ENCODE assay signal across 8 cellular contexts in genomic region chr12:52036587-52037171, GRCh38. TPM values are rescaled to one million over a fixed set of nuclear protein-coding genes. Genes with fewer than 3 reads are reported as not detected.
DNase-seq lines count a peak whose midpoint lies in the region; ATAC-seq and TF ChIP-seq lines count a peak whose summit lies in the region.

No MANE protein-coding gene starts in this region.

- no peak for TF ChIP-seq CTCF in GM12875 (IDR thresholded peaks at IDR 0.05; ENCODE audit: borderline replicate concordance, insufficient read depth, low read depth, low read length)

- H3K36me3 ChIP-seq in endocrine pancreas (ENCODE audit: control insufficient read depth, insufficient read depth, low read length), result no peaks in the 10 kb centered on the region
- H3K36me3 ChIP-seq in mesodermal cell (ENCODE audit: control insufficient read depth, insufficient read depth, low read length), result peaks cover 10% of the 10 kb centered on the region

- no peaks in the 10 kb centered on the region for H3K27me3 ChIP-seq in endocrine pancreas (ENCODE audit: control insufficient read depth, insufficient read depth, low read length)

- WGBS in mesodermal cell (ENCODE audit: insufficient coverage in 2 of 2), 2 experiments, result 17 to 21% methylated on average over 35 to 43 of the region's 53 CpGs

- H3K4me3 ChIP-seq in GM12875 (ENCODE audit: low read depth, low read length), result peak overlapping the region; percentile 36
- H3K4me3 ChIP-seq in endocrine pancreas (ENCODE audit: control insufficient read depth, insufficient read depth, low read length), result no peak overlapping the region
- H3K4me3 ChIP-seq in mesodermal cell (ENCODE audit: extremely low read depth, insufficient read depth, low read length, poor library complexity, severe bottlenecking), result peak overlapping the region; percentile 28

- H3K4me1 ChIP-seq in endocrine pancreas (ENCODE audit: control insufficient read depth, insufficient read depth, low read length) (no peaks in the 10 kb centered on the region), mesodermal cell (ENCODE audit: control insufficient read depth, insufficient read depth, low read length, poor library complexity, severe bottlenecking) (peaks cover 30% of the 10 kb centered on the region)

- H3K27ac ChIP-seq in mesodermal cell (ENCODE audit: low read depth, low read length, severe bottlenecking), result peak overlapping the region; percentile 76

- peak; percentile 33 for ATAC-seq in HG02870 (IDR thresholded peaks at IDR 0.05; ENCODE audit: unreplicated experiment)
- ATAC-seq in GM18517 (IDR thresholded peaks at IDR 0.05; ENCODE audit: unreplicated experiment), result no peak

- DNase-seq in NCI-H526 treated with DMSO at 0.1 percent for 48 hours (lab: John Stamatoyannopoulos, UW), result peak; percentile 25
- DNase-seq in activated CD8-positive, alpha-beta memory T cell treated with anti-CD3 and anti-CD28 coated beads, Interleukin-2, amount 50 U/mL, for 4 hours, result peak; percentile 91
- DNase-seq in stimulated activated CD8-positive, alpha-beta memory T cell treated with anti-CD3 and anti-CD28 coated beads, Interleukin-15, amount 100 ng/mL, for 48 hours (ENCODE audit: low read depth in 2 of 2), result peak; percentile 73 to 76

- peak overlapping the region; percentile 86 for H3K9ac ChIP-seq in endocrine pancreas (ENCODE audit: control insufficient read depth, insufficient read depth, low read length)

- H3K9me3 ChIP-seq in endocrine pancreas (ENCODE audit: control insufficient read depth, low read length), result no peaks in the 10 kb centered on the region
- H3K9me3 ChIP-seq in mesodermal cell (ENCODE audit: control insufficient read depth, low read length), result no peaks in the 10 kb centered on the region

RNA-seq across cellular contexts. Expression of gene NR4A1, which starts 14.6 kb away (rescaled TPM):
- polyA plus RNA-seq in mesodermal cell (2013, experiment 1 of 2), result 22.2 TPM
- polyA plus RNA-seq in mesodermal cell (2013, experiment 2 of 2), result 21.0 TPM

RNA-seq across cellular contexts. Expression of gene TAMALIN, which starts 29.9 kb away (rescaled TPM):
- polyA plus RNA-seq in mesodermal cell (2013, experiment 1 of 2), result 25.9 TPM
- polyA plus RNA-seq in mesodermal cell (2013, experiment 2 of 2), result 16.1 TPM

RNA-seq across cellular contexts. Expression of gene ATG101, which starts 33.1 kb away (rescaled TPM):
- polyA plus RNA-seq in mesodermal cell (2013, experiment 1 of 2), result 27.0 TPM
- 19.6 TPM for polyA plus RNA-seq in mesodermal cell (2013, experiment 2 of 2)

RNA-seq across cellular contexts. Expression of gene SMIM41, which starts 42.8 kb away (rescaled TPM):
- not detected for polyA plus RNA-seq in mesodermal cell (2013, experiment 1 of 2)
- not detected for polyA plus RNA-seq in mesodermal cell (2013, experiment 2 of 2)

Comparison
In these comparisons a context has a peak if more than half of its experiments do, and no peak if none do; other contexts are left out.
1. DNase-seq: peak in every context shown above with its lines; median percentile 91 in activated CD8-positive, alpha-beta memory T cell treated with anti-CD3 and anti-CD28 coated beads, Interleukin-2, amount 50 U/mL, for 4 hours; 74 in stimulated activated CD8-positive, alpha-beta memory T cell treated with anti-CD3 and anti-CD28 coated beads, Interleukin-15, amount 100 ng/mL, for 48 hours; 25 in NCI-H526 treated with DMSO at 0.1 percent for 48 hours.